ENCODE assay signal across 1 cellular context in genomic region chr12:108562348-108563134, GRCh38.
A peak's percentile ranks its signal among the peaks of the same experiment; 100 is the strongest.
TF ChIP-seq lines count a peak whose summit lies in the region.

TSS of gene ISCU (plus strand) at chr12:108562596. CDS start at chr12:108562623, 27 bp downstream.

TF ChIP-seq in HepG2, 621 proteins besides CTCF, POLR2A, EP300 and RAD21 (continued from another document and continues in another):
- TF ChIP-seq ZNF281 (CRISPR knock-in tag; IDR thresholded peaks at IDR 0.05; ENCODE audit: borderline replicate concordance) (no peak), HOXD1 (CRISPR knock-in tag; IDR thresholded peaks at IDR 0.05) (no peak), NRL (CRISPR knock-in tag; IDR thresholded peaks at IDR 0.05; ENCODE audit: borderline replicate concordance) (peak; percentile 67), TBP (CRISPR knock-in tag; IDR thresholded peaks at IDR 0.05) (no peak), RELA (CRISPR knock-in tag; IDR thresholded peaks at IDR 0.05) (no peak), LRRFIP1 (CRISPR knock-in tag; conservative IDR thresholded peaks at IDR 0.05) (no peak), CREB3 (CRISPR knock-in tag; IDR thresholded peaks at IDR 0.05) (peak; percentile 56; the same call in 1 of the 2 replicates), ATF6 (CRISPR knock-in tag; conservative IDR thresholded peaks at IDR 0.05) (no peak), ZNF362 (CRISPR knock-in tag; IDR thresholded peaks at IDR 0.05; ENCODE audit: borderline replicate concordance) (no peak), HNF1B (CRISPR knock-in tag; IDR thresholded peaks at IDR 0.05) (no peak; the same call in none of the 2 replicates), ZNF710 (CRISPR knock-in tag; IDR thresholded peaks at IDR 0.05; ENCODE audit: borderline replicate concordance) (peak; percentile 81; the same call in 1 of the 2 replicates), ZFYVE20 (CRISPR knock-in tag; IDR thresholded peaks at IDR 0.05; ENCODE audit: borderline replicate concordance, low read depth) (no peak), MAFK (conservative IDR thresholded peaks at IDR 0.05 in 1 of 2, IDR thresholded peaks at IDR 0.05 in 1 of 2; ENCODE audit: low read length in 2 of 2) (no peak), ZNF180 (CRISPR knock-in tag; IDR thresholded peaks at IDR 0.05; ENCODE audit: borderline replicate concordance, low read depth) (0 out of 2 replicates have a peak, but pooled peaks have one; percentile 36), ZBTB2 (CRISPR knock-in tag; IDR thresholded peaks at IDR 0.05; ENCODE audit: low read depth) (no peak), ZNF850 (CRISPR knock-in tag; conservative IDR thresholded peaks at IDR 0.05) (0 out of 2 replicates have a peak, but pooled peaks have one; percentile 77), AGO2 (optimal IDR thresholded peaks at IDR 0.05; ENCODE audit: low read depth, low read length) (peak; percentile 74), ZNF251 (CRISPR knock-in tag; IDR thresholded peaks at IDR 0.05) (no peak), ZNF773 (CRISPR knock-in tag; IDR thresholded peaks at IDR 0.05; ENCODE audit: borderline replicate concordance) (no peak; the same call in 1 of the 2 replicates), SRSF1 (optimal IDR thresholded peaks at IDR 0.05; ENCODE audit: low read depth, low read length) (no peak), NR2F1 (CRISPR knock-in tag; IDR thresholded peaks at IDR 0.05) (no peak), REPIN1 (CRISPR knock-in tag; IDR thresholded peaks at IDR 0.05; ENCODE audit: borderline replicate concordance, low read depth) (peak; percentile 57; the same call in 1 of the 2 replicates), WIZ (CRISPR knock-in tag; IDR thresholded peaks at IDR 0.05) (no peak), RBM22 (optimal IDR thresholded peaks at IDR 0.05; ENCODE audit: low read length) (no peak), ZNF225 (CRISPR knock-in tag; IDR thresholded peaks at IDR 0.05) (peak; percentile 56; the same call in 1 of the 2 replicates), ZNF768 (CRISPR knock-in tag; IDR thresholded peaks at IDR 0.05) (peak; percentile 36; the same call in 1 of the 2 replicates), IRF1 (CRISPR knock-in tag; IDR thresholded peaks at IDR 0.05; ENCODE audit: low read depth) (no peak), RBAK (CRISPR knock-in tag; IDR thresholded peaks at IDR 0.05) (no peak), PLRG1 (conservative IDR thresholded peaks at IDR 0.05) (no peak), MEF2D (CRISPR knock-in tag; IDR thresholded peaks at IDR 0.05) (peak; percentile 47; the same call in 1 of the 2 replicates), NFIB (CRISPR knock-in tag; IDR thresholded peaks at IDR 0.05; ENCODE audit: borderline replicate concordance) (no peak), FOXA3 (CRISPR knock-in tag; IDR thresholded peaks at IDR 0.05) (peak; percentile 39; the same call in 1 of the 2 replicates), MYC (CRISPR knock-in tag; IDR thresholded peaks at IDR 0.05; ENCODE audit: borderline replicate concordance) (peak; percentile 69; the same call in 1 of the 2 replicates), ZNF543 (CRISPR knock-in tag; IDR thresholded peaks at IDR 0.05) (no peak), CREBL2 (CRISPR knock-in tag; IDR thresholded peaks at IDR 0.05; ENCODE audit: borderline replicate concordance) (no peak), ZFX (CRISPR knock-in tag; IDR thresholded peaks at IDR 0.05; ENCODE audit: low read depth) (peak; percentile 74), ZNF670 (CRISPR knock-in tag; IDR thresholded peaks at IDR 0.05; ENCODE audit: borderline replicate concordance) (peak; percentile 79; the same call in 1 of the 2 replicates), HDAC2 (CRISPR knock-in tag; IDR thresholded peaks at IDR 0.05) (peak; percentile 23; the same call in 1 of the 2 replicates), SOX6 (IDR thresholded peaks at IDR 0.05) (no peak), SOX6 (CRISPR knock-in tag; IDR thresholded peaks at IDR 0.05) (no peak), ZNF280B (CRISPR knock-in tag; IDR thresholded peaks at IDR 0.05; ENCODE audit: borderline replicate concordance) (no peak), MIER3 (CRISPR knock-in tag; IDR thresholded peaks at IDR 0.05; ENCODE audit: borderline replicate concordance) (no peak), CREM (IDR thresholded peaks at IDR 0.05) (peak; percentile 84), CREM (CRISPR knock-in tag; IDR thresholded peaks at IDR 0.05) (peak; percentile 78), ZNF660 (CRISPR knock-in tag; IDR thresholded peaks at IDR 0.05; ENCODE audit: borderline replicate concordance, low read depth) (no peak), ZNF230 (CRISPR knock-in tag; IDR thresholded peaks at IDR 0.05) (peak; percentile 75; the same call in 1 of the 2 replicates)
